In genomic region chr4:184474261-184475095, GRCh38 we compare ENCODE assay signal across 8 cellular contexts. TPM values are rescaled to one million over a fixed set of nuclear protein-coding genes. Genes with fewer than 3 reads are reported as not detected.
DNase-seq lines count a peak whose midpoint lies in the region; ATAC-seq and TF ChIP-seq lines count a peak whose summit lies in the region.

Gene IRF2 (minus strand): TSS chr4:184474550. CDS start chr4:184429064, 45,486 bp downstream.

- intact Hi-C loops in tibial artery (cut with DNase I; ENCODE audit: low total_unique reads) = loop anchor here (5.0 to 10.0 kb wide), 3 partner anchors 130 to 187 kb away; partner anchors contain the start of genes CASP3 and PRIMPOL

- H3K4me3 ChIP-seq in GM12875 (ENCODE audit: low read depth, low read length) (peak within 1 kb of the TSS; percentile 78), adipocyte (ENCODE audit: low read length) (peak within 1 kb of the TSS; percentile 99), cardiac muscle cell (peak within 1 kb of the TSS; percentile 53), parathyroid adenoma (ENCODE audit: low read depth, low read length) (peak within 1 kb of the TSS; percentile 99), tibial artery (peak within 1 kb of the TSS; percentile 80 to 89)

- TF ChIP-seq CTCF in GM12875 (IDR thresholded peaks at IDR 0.05; ENCODE audit: borderline replicate concordance, insufficient read depth, low read depth, low read length) = no peak
- no peak for TF ChIP-seq CTCF in cardiac muscle cell (IDR thresholded peaks at IDR 0.05; ENCODE audit: low read depth, low read length)
- TF ChIP-seq CTCF in parathyroid adenoma (IDR thresholded peaks at IDR 0.05) = peak; percentile 7
- peak in 1 of 2 experiments; percentile 17 for TF ChIP-seq CTCF in tibial artery (IDR thresholded peaks at IDR 0.05)

- H3K4me1 ChIP-seq in adipocyte (ENCODE audit: control insufficient read depth, insufficient read depth, low read length) = peaks cover 48% of the 10 kb centered on the region
- H3K4me1 ChIP-seq in cardiac muscle cell (ENCODE audit: low read depth) = peaks cover 6% of the 10 kb centered on the region
- H3K4me1 ChIP-seq in parathyroid adenoma = peaks cover 3% of the 10 kb centered on the region
- H3K4me1 ChIP-seq in tibial artery = peaks cover 0 to 48% (median 26%) of the 10 kb centered on the region in 4 donors

- H3K27ac ChIP-seq in cardiac muscle cell = peak within 1 kb of the TSS; percentile 94
- H3K27ac ChIP-seq in parathyroid adenoma = peak within 1 kb of the TSS; percentile 97
- peak within 1 kb of the TSS; percentile 88 to 96 for H3K27ac ChIP-seq in tibial artery

- H3K4me2 ChIP-seq in parathyroid adenoma (ENCODE audit: low read length) = peak within 1 kb of the TSS; percentile 95

- peak within 1 kb of the TSS; percentile 78 for H2AFZ ChIP-seq in parathyroid adenoma

- H3K9me3 ChIP-seq in adipocyte (ENCODE audit: control insufficient read depth, low read length) (no peaks in the 10 kb centered on the region), cardiac muscle cell (ENCODE audit: low read depth) (no peaks in the 10 kb centered on the region), parathyroid adenoma (ENCODE audit: control insufficient read depth, low read length) (no peaks in the 10 kb centered on the region), tibial artery (no peaks in the 10 kb centered on the region)

- peak; percentile 78 for DNase-seq in NCI-H1417 treated with DMSO at 0.1 percent for 48 hours (lab: John Stamatoyannopoulos, UW)
- peak; percentile 95 for DNase-seq in T follicular helper cell (ENCODE audit: low read depth)
- peak; percentile 99 for DNase-seq in adipocyte (ENCODE audit: low read depth)
- peak; percentile 95 to 99 for DNase-seq in cardiac muscle cell (ENCODE audit: low read depth in 1 of 2, low spot score in 1 of 2)
- peak; percentile 97 to 99 for DNase-seq in tibial artery

- H3K36me3 ChIP-seq in adipocyte (ENCODE audit: control insufficient read depth, insufficient read depth, low read length, severe bottlenecking) (no peaks in the 10 kb centered on the region), cardiac muscle cell (no peaks in the 10 kb centered on the region), parathyroid adenoma (ENCODE audit: control insufficient read depth, insufficient read depth, low read length) (no peaks in the 10 kb centered on the region), tibial artery (no peaks in the 10 kb centered on the region)

- peaks cover 10% of the 10 kb centered on the region for H3K79me2 ChIP-seq in parathyroid adenoma

- H3K27me3 ChIP-seq in adipocyte (replicated peaks; ENCODE audit: control insufficient read depth, insufficient read depth, low read length) (no peaks in the 10 kb centered on the region), cardiac muscle cell (no peaks in the 10 kb centered on the region), parathyroid adenoma (ENCODE audit: control insufficient read depth, insufficient read depth, low read length) (no peaks in the 10 kb centered on the region), tibial artery (no peaks in the 10 kb centered on the region)

- ATAC-seq in HG02798 (IDR thresholded peaks at IDR 0.05; ENCODE audit: poor library complexity, unreplicated experiment) = peak; percentile 69

- peak within 1 kb of the TSS; percentile 96 for H3K9ac ChIP-seq in adipocyte (ENCODE audit: low read length)
- H3K9ac ChIP-seq in parathyroid adenoma = peak within 1 kb of the TSS; percentile 84

RNA-seq across cellular contexts. Expression of gene IRF2, which starts in this region (rescaled TPM):
- 11.8 and 12.0 TPM in 2 replicates for total RNA-seq in cardiac muscle cell
- polyA plus RNA-seq in cardiac muscle cell = 4.0 and 9.3 TPM in 2 replicates

Comparison
In these comparisons a context has a peak if more than half of its experiments do, and no peak if none do; other contexts are left out.
1. Peak in every context shown above with its lines: DNase-seq, ATAC-seq, H3K4me3 ChIP-seq and H3K27ac ChIP-seq.